Comparison of ENCODE assay signal across 1 cellular context in genomic region chr12:94151577-94151976, GRCh38.
TF ChIP-seq lines count a peak whose summit lies in the region.

No MANE protein-coding gene starts in this region.

TF ChIP-seq in GM23338, 12 proteins besides CTCF, POLR2A, EP300 and RAD21 (continued from another document):
- TF ChIP-seq ETS1 (IDR thresholded peaks at IDR 0.05), result no peak
- TF ChIP-seq STAT1 (IDR thresholded peaks at IDR 0.05; ENCODE audit: unreplicated experiment), result no peak
